Comparison of ENCODE assay signal across 8 cellular contexts in the genomic region with DNA sequence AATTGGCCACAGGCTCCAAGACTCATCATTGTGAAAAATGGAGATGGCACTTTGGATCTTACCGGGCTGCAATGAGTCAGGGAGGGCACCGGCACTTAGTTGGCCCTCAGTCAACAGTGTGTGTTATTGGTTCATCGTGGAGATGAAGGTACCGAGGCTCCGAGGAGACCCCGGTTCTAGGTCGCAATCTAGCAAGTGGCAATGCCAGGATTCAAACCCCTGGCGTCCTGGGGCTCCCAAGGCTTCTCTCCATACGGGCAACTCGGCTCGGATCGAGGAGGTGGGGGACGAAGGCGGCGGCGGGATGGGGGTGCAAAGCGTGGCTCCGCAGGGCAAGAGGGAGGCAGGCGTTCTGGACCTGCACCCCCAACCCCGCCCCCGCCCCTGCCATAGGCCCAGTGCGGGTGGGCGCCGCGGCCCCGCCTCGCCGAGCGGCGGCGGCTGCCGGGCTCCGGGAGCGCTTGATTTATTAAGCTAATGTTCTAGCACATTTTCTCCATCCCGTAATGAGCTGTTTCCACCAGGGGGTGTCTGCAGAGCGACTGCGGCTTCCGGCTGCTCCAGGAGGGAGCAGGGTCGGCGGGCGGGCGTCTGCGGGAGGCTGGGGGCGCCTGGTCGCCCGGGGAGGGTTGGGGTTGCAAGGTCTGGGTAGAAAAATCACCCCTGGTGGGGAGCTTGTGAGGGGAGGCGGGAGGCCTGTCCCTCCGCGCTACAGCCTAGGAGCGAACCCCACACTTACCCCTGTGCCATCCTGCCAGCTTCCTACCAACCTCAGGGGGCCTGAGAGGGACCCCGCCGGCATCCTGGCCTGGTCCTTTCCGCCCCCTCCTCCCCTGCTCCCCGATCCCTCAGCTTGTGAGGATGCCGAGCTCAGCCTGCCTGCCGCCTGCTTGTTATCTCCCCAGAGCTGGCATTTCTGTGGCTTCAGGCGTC. TPM values are rescaled to one million over a fixed set of nuclear protein-coding genes. Genes with fewer than 3 reads are reported as not detected.
A peak's percentile ranks its signal among the peaks of the same experiment; 100 is the strongest.
DNase-seq lines count a peak whose midpoint lies in the region; ATAC-seq and TF ChIP-seq lines count a peak whose summit lies in the region.

No MANE protein-coding gene starts in this region.

- H3K9me3 ChIP-seq in smooth muscle cell (replicated peaks; ENCODE audit: low read depth), result no peaks in the 10 kb centered on the region

- peak overlapping the region; percentile 42 for H3K4me3 Mint-ChIP-seq in activated CD8-positive, alpha-beta memory T cell treated with anti-CD3 and anti-CD28 coated beads, Interleukin-2, amount 10 ng/mL, durations not matched to agents 7 days and 5 days
- H3K4me3 Mint-ChIP-seq in brain, result peak overlapping the region; percentile 75 to 79 (median 75)

- DNase-seq in activated CD8-positive, alpha-beta memory T cell treated with anti-CD3 and anti-CD28 coated beads, Interleukin-2, amount 10 ng/mL, durations not matched to agents 7 days and 5 days, result peak; percentile 64
- DNase-seq in activated CD8-positive, alpha-beta memory T cell treated with anti-CD3 and anti-CD28 coated beads for 24 hours, result no peak
- DNase-seq in NCI-H748 treated with DMSO at 0.1 percent for 48 hours (lab: John Stamatoyannopoulos, UW), result peak; percentile 57
- peak; percentile 75 for DNase-seq in iPS-NIHi11 (ENCODE audit: low spot score)
- no peak for DNase-seq in smooth muscle cell (lab: John Stamatoyannopoulos, UW; ENCODE audit: unreplicated experiment)

- WGBS in smooth muscle cell (ENCODE audit: low lambda C conversion rate), result 8% methylated on average over 48 of the region's 57 CpGs

- peaks cover 15% of the 10 kb centered on the region for H3K4me1 Mint-ChIP-seq in activated CD8-positive, alpha-beta memory T cell treated with anti-CD3 and anti-CD28 coated beads, Interleukin-2, amount 10 ng/mL, durations not matched to agents 7 days and 5 days
- peaks cover 16% of the 10 kb centered on the region for H3K4me1 Mint-ChIP-seq in brain

- peak overlapping the region; percentile 81 for H2AFZ ChIP-seq in smooth muscle cell (ENCODE audit: low read depth)

- no peak overlapping the region for H3K27ac Mint-ChIP-seq in activated CD8-positive, alpha-beta memory T cell treated with anti-CD3 and anti-CD28 coated beads, Interleukin-2, amount 10 ng/mL, durations not matched to agents 7 days and 5 days
- peak overlapping the region in 2 of 5 experiments; percentile 68 to 73 for H3K27ac Mint-ChIP-seq in brain

- H3K4me2 ChIP-seq in smooth muscle cell, result peak overlapping the region; percentile 91

- no peaks in the 10 kb centered on the region for H3K27me3 ChIP-seq in smooth muscle cell (ENCODE audit: low read depth)

- H3K36me3 Mint-ChIP-seq in activated CD8-positive, alpha-beta memory T cell treated with anti-CD3 and anti-CD28 coated beads, Interleukin-2, amount 10 ng/mL, durations not matched to agents 7 days and 5 days, result no peaks in the 10 kb centered on the region
- H3K36me3 Mint-ChIP-seq in brain, result no peaks in the 10 kb centered on the region

- H3K27me3 Mint-ChIP-seq in activated CD8-positive, alpha-beta memory T cell treated with anti-CD3 and anti-CD28 coated beads, Interleukin-2, amount 10 ng/mL, durations not matched to agents 7 days and 5 days, result peaks cover 67% of the 10 kb centered on the region
- peaks cover 20% of the 10 kb centered on the region for H3K27me3 Mint-ChIP-seq in brain

- peak; percentile 84 for ATAC-seq in activated CD8-positive, alpha-beta memory T cell treated with anti-CD3 and anti-CD28 coated beads, Interleukin-2, amount 10 ng/mL, durations not matched to agents 7 days and 5 days
- no peak for ATAC-seq in HG02571 (IDR thresholded peaks at IDR 0.05; ENCODE audit: unreplicated experiment)
- ATAC-seq in HG03457 (IDR thresholded peaks at IDR 0.05; ENCODE audit: unreplicated experiment), result no peak

- H3K9me3 Mint-ChIP-seq in activated CD8-positive, alpha-beta memory T cell treated with anti-CD3 and anti-CD28 coated beads, Interleukin-2, amount 10 ng/mL, durations not matched to agents 7 days and 5 days (ENCODE audit: low read depth), result no peaks in the 10 kb centered on the region
- H3K9me3 Mint-ChIP-seq in brain, result peaks cover 0 to 15% (median 8%) of the 10 kb centered on the region in 5 experiments

- peaks cover 12% of the 10 kb centered on the region for H3K4me1 ChIP-seq in smooth muscle cell (ENCODE audit: low read depth)

- no peaks in the 10 kb centered on the region for H4K20me1 ChIP-seq in smooth muscle cell (ENCODE audit: low read depth)

- peak overlapping the region; percentile 49 for H3K4me3 ChIP-seq in smooth muscle cell

- TF ChIP-seq CTCF in brain (conservative IDR thresholded peaks at IDR 0.05) (peak; percentile 57 to 74), smooth muscle cell (IDR thresholded peaks at IDR 0.05; ENCODE audit: borderline replicate concordance, insufficient read depth, poor library complexity, severe bottlenecking) (peak; percentile 44)

- CTCF ChIA-PET in activated CD8-positive, alpha-beta memory T cell treated with anti-CD3 and anti-CD28 coated beads, Interleukin-2, amount 10 ng/mL, durations not matched to agents 7 days and 5 days (lab: Charles Lee), result interaction anchor here (0.6 to 4.6 kb wide), 20 partner anchors 10 to 428 kb away, joined by 3 to 18 read pairs (median 6); partner anchors contain the start of genes ACOT11, CYB5RL, MRPL37 and SSBP3

- no peak overlapping the region for H3K9ac ChIP-seq in smooth muscle cell (ENCODE audit: low read depth)

- H3K79me2 ChIP-seq in smooth muscle cell (ENCODE audit: low read depth), result no peaks in the 10 kb centered on the region

- no peaks in the 10 kb centered on the region for H3F3A ChIP-seq in smooth muscle cell (ENCODE audit: low read depth)

- H3K27ac ChIP-seq in smooth muscle cell (ENCODE audit: low read depth), result no peak overlapping the region

- no peaks in the 10 kb centered on the region for H3K36me3 ChIP-seq in smooth muscle cell (ENCODE audit: low read depth)

RNA-seq across cellular contexts. Expression of gene ACOT11, which starts 48.7 kb away (rescaled TPM):
- total RNA-seq in activated CD8-positive, alpha-beta memory T cell treated with anti-CD3 and anti-CD28 coated beads, Interleukin-2, amount 10 ng/mL, durations not matched to agents 7 days and 5 days, result under 1 TPM; 0.58 to 0.96 TPM
- polyA plus RNA-seq in brain (ENCODE audit: insufficient read depth, low read depth, low replicate concordance), result 3.2 TPM
- 4.8 TPM in 2 replicates for total RNA-seq in smooth muscle cell
- polyA plus RNA-seq in smooth muscle cell, result 1.6 and 8.8 TPM in 2 replicates

Comparison
In these comparisons a context has a peak if more than half of its experiments do, and no peak if none do; other contexts are left out.
1. DNase-seq: peak in activated CD8-positive, alpha-beta memory T cell treated with anti-CD3 and anti-CD28 coated beads, Interleukin-2, amount 10 ng/mL, durations not matched to agents 7 days and 5 days (single experiment), NCI-H748 treated with DMSO at 0.1 percent for 48 hours (single experiment) and iPS-NIHi11 (single experiment); none in activated CD8-positive, alpha-beta memory T cell treated with anti-CD3 and anti-CD28 coated beads for 24 hours (single experiment) and smooth muscle cell (single experiment).